Comparison of ENCODE assay signal across 9 cellular contexts in the genomic region with DNA sequence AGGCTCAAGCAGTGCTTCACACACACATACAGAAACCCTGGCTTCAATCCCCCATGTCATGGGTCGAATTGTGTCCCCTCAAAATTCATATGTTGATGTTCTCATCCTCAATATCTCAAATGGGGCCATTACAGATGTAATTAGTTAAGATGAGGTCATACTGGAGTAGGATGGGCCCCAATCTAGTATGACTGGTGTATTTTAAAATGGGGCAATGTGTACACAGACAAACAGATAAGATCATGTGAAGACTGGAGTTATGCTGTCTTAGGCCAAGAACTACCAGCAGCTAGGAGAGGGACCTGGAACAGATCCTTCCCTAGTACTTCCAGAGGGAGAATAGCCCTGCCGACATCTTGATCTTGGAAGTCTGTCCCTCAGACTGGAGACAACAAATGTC.
"Had no signal": no experiment of that assay in that cellular context is flagged by ENCODE, and none has a peak within 500 bp of the region (broad histone marks: within the 10 kb centered on the region; RNA-seq: fewer than 3 reads in every experiment).

No MANE protein-coding gene starts in this region.

- H3K9ac ChIP-seq: KMS-11 had no signal

- H3K4me3 ChIP-seq: GM23338, HAP-1 had no signal

- H3K9me3 ChIP-seq: HAP-1 had no signal

- ATAC-seq: GM23338 had no signal

- H3K36me3 ChIP-seq: HAP-1 had no signal

- H3K4me2 ChIP-seq: GM23338, KMS-11 had no signal

- H2AFZ ChIP-seq: GM23338 had no signal

- DNase-seq: H7, HFFc6, IMR-90, Karpas-422, KBM-7 had no signal

- H3K27ac ChIP-seq: HL-60, KMS-11 had no signal
